1 cellular context compared by ENCODE assay signal in genomic region chr2:169158874-169159273, GRCh38.
TF ChIP-seq lines count a peak whose summit lies in the region.

No MANE protein-coding gene starts in this region.

TF ChIP-seq in SK-N-SH treated with all-trans-retinoic acid at 6 μM for 48 hours, 23 proteins besides CTCF, POLR2A, EP300 and RAD21 (continued from another document):
- TF ChIP-seq POU6F1 (CRISPR knock-in tag; IDR thresholded peaks at IDR 0.05; ENCODE audit: borderline replicate concordance, low read depth) (no peak), ZFP30 (CRISPR knock-in tag; IDR thresholded peaks at IDR 0.05) (no peak), ZNF565 (CRISPR knock-in tag; conservative IDR thresholded peaks at IDR 0.05; ENCODE audit: low read depth) (no peak)
